In genomic region chr12:98503593-98504367, GRCh38 we compare ENCODE assay signal across 8 cellular contexts. TPM values are rescaled to one million over a fixed set of nuclear protein-coding genes. Genes with fewer than 3 reads are reported as not detected.
DNase-seq lines count a peak whose midpoint lies in the region; ATAC-seq, FAIRE-seq and TF ChIP-seq lines count a peak whose summit lies in the region.

No MANE protein-coding gene starts in this region.

- H3K36me3 ChIP-seq in OCI-LY3 (replicated peaks; ENCODE audit: low read depth, low read length), result no peaks in the 10 kb centered on the region

- FAIRE-seq in D721Med (lab: Jason Lieb, UNC), result no peak

- H3K9ac ChIP-seq in OCI-LY3 (ENCODE audit: low read length), result peak overlapping the region; percentile 88

- peak; percentile 76 for ATAC-seq in GM21526 (IDR thresholded peaks at IDR 0.05; ENCODE audit: low FRiP score, unreplicated experiment)

- H2AFZ ChIP-seq in OCI-LY3 (ENCODE audit: low read depth, low read length), result peak overlapping the region; percentile 89

- H3K4me1 ChIP-seq in OCI-LY3 (ENCODE audit: low read length), result peaks cover 8% of the 10 kb centered on the region

- DNase-seq in D721Med (ENCODE audit: insufficient read length, low spot score) (peak; percentile 37), HuH-7.5 (ENCODE audit: low spot score) (peak; percentile 46), activated T-cell treated with anti-CD3 and anti-CD28 coated beads for 24 hours (ENCODE audit: low read depth) (peak; percentile 90), epithelial cell of prostate (ENCODE audit: low read depth, low spot score) (peak; percentile 61), mucosa of gallbladder (ENCODE audit: low spot score) (peak; percentile 95)
- peak; percentile 87 for DNase-seq in stimulated activated CD8-positive, alpha-beta memory T cell treated with anti-CD3 and anti-CD28 coated beads, Interleukin-4, amount 100 ng/mL, for 24 hours (ENCODE audit: low read depth)

- H3K9me3 ChIP-seq in OCI-LY3 (ENCODE audit: insufficient read depth, low read length), result no peaks in the 10 kb centered on the region

- H3K27ac ChIP-seq in OCI-LY3 (ENCODE audit: low read length) (peak overlapping the region; percentile 96), epithelial cell of prostate (peak overlapping the region; percentile 88)

- peak overlapping the region; percentile 79 for H3K4me3 ChIP-seq in OCI-LY3 (ENCODE audit: low read length)

- TF ChIP-seq CTCF in D721Med (IDR thresholded peaks at IDR 0.05; ENCODE audit: insufficient read depth, missing control alignments) (no peak), OCI-LY3 (IDR thresholded peaks at IDR 0.05; ENCODE audit: low read depth, low read length) (no peak)

- H3K79me2 ChIP-seq in OCI-LY3 (ENCODE audit: low read length), result no peaks in the 10 kb centered on the region

- peak overlapping the region; percentile 83 for H3K4me2 ChIP-seq in OCI-LY3 (ENCODE audit: low read length)

- H4K20me1 ChIP-seq in OCI-LY3 (ENCODE audit: insufficient read depth, low read length), result no peaks in the 10 kb centered on the region

- no peaks in the 10 kb centered on the region for H3K27me3 ChIP-seq in OCI-LY3 (ENCODE audit: low read depth, low read length)

RNA-seq across cellular contexts. Expression of gene TMPO, which starts 11.6 kb away (rescaled TPM):
- total RNA-seq in mucosa of gallbladder, result 70.1 TPM

Comparison
In these comparisons a context has a peak if more than half of its experiments do, and no peak if none do; other contexts are left out.
1. Peak in every context shown above with its lines: DNase-seq, ATAC-seq, H3K4me3 ChIP-seq and H3K27ac ChIP-seq.
2. DNase-seq: peak in every context shown above with its lines; median percentile 95 in mucosa of gallbladder; 90 in activated T-cell treated with anti-CD3 and anti-CD28 coated beads for 24 hours; 87 in stimulated activated CD8-positive, alpha-beta memory T cell treated with anti-CD3 and anti-CD28 coated beads, Interleukin-4, amount 100 ng/mL, for 24 hours; 61 in epithelial cell of prostate; 46 in HuH-7.5; 37 in D721Med.